1 cellular context compared by ENCODE assay signal in the genomic region with DNA sequence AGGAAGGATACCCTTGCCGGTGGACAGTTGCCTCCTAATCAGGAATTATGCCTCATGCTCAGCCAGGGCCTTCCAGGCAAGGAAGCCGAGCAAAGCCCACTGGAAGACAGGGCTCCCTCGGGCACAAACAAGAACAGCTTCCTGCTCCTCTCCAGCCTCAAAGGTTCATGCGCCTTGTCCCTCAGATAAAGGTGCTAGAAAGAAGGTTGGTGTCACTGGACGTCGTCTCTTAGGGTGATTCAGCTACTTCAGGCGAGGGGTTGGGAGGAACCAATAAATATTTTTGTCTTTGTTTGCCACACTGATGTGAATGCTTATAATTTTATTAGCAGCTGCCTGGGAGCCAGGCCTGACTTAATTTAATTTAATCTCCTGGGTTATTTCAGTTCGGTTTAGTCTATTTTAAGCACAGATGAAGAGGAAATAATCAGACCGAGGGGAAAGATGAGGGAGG.
TF ChIP-seq lines count a peak whose summit lies in the region.

No MANE protein-coding gene starts in this region.

TF ChIP-seq in SK-N-SH treated with all-trans-retinoic acid at 6 μM for 48 hours, 23 proteins besides CTCF, POLR2A, EP300 and RAD21 (continued from another document):
- TF ChIP-seq, protein P1, sequence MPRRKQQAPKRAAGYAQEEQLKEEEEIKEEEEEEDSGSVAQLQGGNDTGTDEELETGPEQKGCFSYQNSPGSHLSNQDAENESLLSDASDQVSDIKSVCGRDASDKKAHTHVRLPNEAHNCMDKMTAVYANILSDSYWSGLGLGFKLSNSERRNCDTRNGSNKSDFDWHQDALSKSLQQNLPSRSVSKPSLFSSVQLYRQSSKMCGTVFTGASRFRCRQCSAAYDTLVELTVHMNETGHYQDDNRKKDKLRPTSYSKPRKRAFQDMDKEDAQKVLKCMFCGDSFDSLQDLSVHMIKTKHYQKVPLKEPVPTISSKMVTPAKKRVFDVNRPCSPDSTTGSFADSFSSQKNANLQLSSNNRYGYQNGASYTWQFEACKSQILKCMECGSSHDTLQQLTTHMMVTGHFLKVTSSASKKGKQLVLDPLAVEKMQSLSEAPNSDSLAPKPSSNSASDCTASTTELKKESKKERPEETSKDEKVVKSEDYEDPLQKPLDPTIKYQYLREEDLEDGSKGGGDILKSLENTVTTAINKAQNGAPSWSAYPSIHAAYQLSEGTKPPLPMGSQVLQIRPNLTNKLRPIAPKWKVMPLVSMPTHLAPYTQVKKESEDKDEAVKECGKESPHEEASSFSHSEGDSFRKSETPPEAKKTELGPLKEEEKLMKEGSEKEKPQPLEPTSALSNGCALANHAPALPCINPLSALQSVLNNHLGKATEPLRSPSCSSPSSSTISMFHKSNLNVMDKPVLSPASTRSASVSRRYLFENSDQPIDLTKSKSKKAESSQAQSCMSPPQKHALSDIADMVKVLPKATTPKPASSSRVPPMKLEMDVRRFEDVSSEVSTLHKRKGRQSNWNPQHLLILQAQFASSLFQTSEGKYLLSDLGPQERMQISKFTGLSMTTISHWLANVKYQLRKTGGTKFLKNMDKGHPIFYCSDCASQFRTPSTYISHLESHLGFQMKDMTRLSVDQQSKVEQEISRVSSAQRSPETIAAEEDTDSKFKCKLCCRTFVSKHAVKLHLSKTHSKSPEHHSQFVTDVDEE (CRISPR knock-in tag; IDR thresholded peaks at IDR 0.05) = peak; percentile 94; the same call in 1 of the 2 replicates
- TF ChIP-seq, protein P2, sequence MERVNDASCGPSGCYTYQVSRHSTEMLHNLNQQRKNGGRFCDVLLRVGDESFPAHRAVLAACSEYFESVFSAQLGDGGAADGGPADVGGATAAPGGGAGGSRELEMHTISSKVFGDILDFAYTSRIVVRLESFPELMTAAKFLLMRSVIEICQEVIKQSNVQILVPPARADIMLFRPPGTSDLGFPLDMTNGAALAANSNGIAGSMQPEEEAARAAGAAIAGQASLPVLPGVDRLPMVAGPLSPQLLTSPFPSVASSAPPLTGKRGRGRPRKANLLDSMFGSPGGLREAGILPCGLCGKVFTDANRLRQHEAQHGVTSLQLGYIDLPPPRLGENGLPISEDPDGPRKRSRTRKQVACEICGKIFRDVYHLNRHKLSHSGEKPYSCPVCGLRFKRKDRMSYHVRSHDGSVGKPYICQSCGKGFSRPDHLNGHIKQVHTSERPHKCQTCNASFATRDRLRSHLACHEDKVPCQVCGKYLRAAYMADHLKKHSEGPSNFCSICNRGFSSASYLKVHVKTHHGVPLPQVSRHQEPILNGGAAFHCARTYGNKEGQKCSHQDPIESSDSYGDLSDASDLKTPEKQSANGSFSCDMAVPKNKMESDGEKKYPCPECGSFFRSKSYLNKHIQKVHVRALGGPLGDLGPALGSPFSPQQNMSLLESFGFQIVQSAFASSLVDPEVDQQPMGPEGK (CRISPR knock-in tag; IDR thresholded peaks at IDR 0.05; ENCODE audit: borderline replicate concordance) = peak; percentile 95
- peak; percentile 92 for TF ChIP-seq TCF4 (CRISPR knock-in tag; IDR thresholded peaks at IDR 0.05; ENCODE audit: borderline replicate concordance)
- TF ChIP-seq BACH2 (CRISPR knock-in tag; IDR thresholded peaks at IDR 0.05; ENCODE audit: borderline replicate concordance) = peak; percentile 71; the same call in 1 of the 2 replicates
- peak; percentile 89 for TF ChIP-seq CSDC2 (CRISPR knock-in tag; IDR thresholded peaks at IDR 0.05)
- no peak for TF ChIP-seq OSR1 (CRISPR knock-in tag; IDR thresholded peaks at IDR 0.05)
- peak; percentile 41; the same call in 1 of the 2 replicates for TF ChIP-seq ZFP30 (CRISPR knock-in tag; IDR thresholded peaks at IDR 0.05)
- TF ChIP-seq TOX (CRISPR knock-in tag; IDR thresholded peaks at IDR 0.05; ENCODE audit: borderline replicate concordance) = no peak
- 0 out of 2 replicates have a peak, but pooled peaks have one; percentile 38 for TF ChIP-seq ZC3H10 (CRISPR knock-in tag; IDR thresholded peaks at IDR 0.05)
- no peak; the same call in 1 of the 2 replicates for TF ChIP-seq ZNF565 (CRISPR knock-in tag; conservative IDR thresholded peaks at IDR 0.05; ENCODE audit: low read depth)
- TF ChIP-seq GLIS3 (CRISPR knock-in tag; IDR thresholded peaks at IDR 0.05) = peak; percentile 80
- peak; percentile 79 for TF ChIP-seq SNAI2 (CRISPR knock-in tag; IDR thresholded peaks at IDR 0.05)
- no peak for TF ChIP-seq ZNF70 (CRISPR knock-in tag; IDR thresholded peaks at IDR 0.05)
- TF ChIP-seq ISL1 (CRISPR knock-in tag; IDR thresholded peaks at IDR 0.05) = peak; percentile 90
- no peak for TF ChIP-seq ARNTL (CRISPR knock-in tag; IDR thresholded peaks at IDR 0.05; ENCODE audit: borderline replicate concordance, low read depth)
- TF ChIP-seq ZFP3 (CRISPR knock-in tag; IDR thresholded peaks at IDR 0.05) = peak; percentile 86
- TF ChIP-seq ZNF8 (CRISPR knock-in tag; IDR thresholded peaks at IDR 0.05) = peak; percentile 58; the same call in 1 of the 2 replicates
- TF ChIP-seq, protein P3, sequence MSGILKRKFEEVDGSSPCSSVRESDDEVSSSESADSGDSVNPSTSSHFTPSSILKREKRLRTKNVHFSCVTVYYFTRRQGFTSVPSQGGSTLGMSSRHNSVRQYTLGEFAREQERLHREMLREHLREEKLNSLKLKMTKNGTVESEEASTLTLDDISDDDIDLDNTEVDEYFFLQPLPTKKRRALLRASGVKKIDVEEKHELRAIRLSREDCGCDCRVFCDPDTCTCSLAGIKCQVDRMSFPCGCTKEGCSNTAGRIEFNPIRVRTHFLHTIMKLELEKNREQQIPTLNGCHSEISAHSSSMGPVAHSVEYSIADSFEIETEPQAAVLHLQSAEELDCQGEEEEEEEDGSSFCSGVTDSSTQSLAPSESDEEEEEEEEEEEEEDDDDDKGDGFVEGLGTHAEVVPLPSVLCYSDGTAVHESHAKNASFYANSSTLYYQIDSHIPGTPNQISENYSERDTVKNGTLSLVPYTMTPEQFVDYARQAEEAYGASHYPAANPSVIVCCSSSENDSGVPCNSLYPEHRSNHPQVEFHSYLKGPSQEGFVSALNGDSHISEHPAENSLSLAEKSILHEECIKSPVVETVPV (CRISPR knock-in tag; IDR thresholded peaks at IDR 0.05) = peak; percentile 60; the same call in 1 of the 2 replicates
